Comparison of ENCODE assay signal across 1 cellular context in genomic region chr9:98958271-98958989, GRCh38.
TF ChIP-seq lines count a peak whose summit lies in the region.

No MANE protein-coding gene starts in this region.

TF ChIP-seq in IMR-90, 13 proteins besides CTCF, POLR2A, EP300 and RAD21 (continued from another document):
- no peak for TF ChIP-seq MXI1 (IDR thresholded peaks at IDR 0.05; ENCODE audit: borderline replicate concordance, low read depth, low read length)
- TF ChIP-seq FOS (IDR thresholded peaks at IDR 0.05; ENCODE audit: low read depth, low read length): peak; percentile 50; the same call in 1 of the 2 replicates
- peak; percentile 20; the same call in 1 of the 2 replicates for TF ChIP-seq MAZ (IDR thresholded peaks at IDR 0.05; ENCODE audit: borderline replicate concordance, low read depth, low read length)
- peak; percentile 83 for TF ChIP-seq BHLHE40 (IDR thresholded peaks at IDR 0.05; ENCODE audit: low read depth, low read length)
- TF ChIP-seq RFX5 (IDR thresholded peaks at IDR 0.05; ENCODE audit: low read depth, low read length): peak; percentile 89
